29 cellular contexts compared by ENCODE assay signal in the genomic region with DNA sequence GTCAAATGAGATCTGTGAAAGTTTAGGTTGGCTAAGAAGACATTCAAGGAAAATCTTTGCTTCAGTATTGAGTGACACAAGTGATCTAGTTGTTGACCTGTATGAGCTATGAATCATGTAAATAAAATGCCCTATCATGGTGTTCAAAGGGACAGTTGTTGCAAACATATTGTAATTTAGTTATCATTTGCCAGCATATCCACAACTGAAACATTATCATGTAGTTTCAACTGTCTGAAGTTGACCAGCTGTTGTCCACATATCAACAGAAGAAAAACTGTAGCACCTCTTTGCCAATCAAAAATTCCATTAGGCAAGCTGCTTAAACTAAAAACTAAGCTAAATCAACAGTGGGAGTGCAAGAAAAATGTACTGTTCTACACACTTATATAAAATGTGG.
"Had no signal": no experiment of that assay in that cellular context is flagged by ENCODE, and none has a peak within 500 bp of the region (broad histone marks: within the 10 kb centered on the region; RNA-seq: fewer than 3 reads in every experiment).

No MANE protein-coding gene starts in this region.

- H3K36me3 ChIP-seq: left lung, lower lobe of right lung, pancreas, prostate gland, stomach, thyroid gland, transverse colon, upper lobe of left lung, vagina had no signal

- H3K4me1 ChIP-seq: left lung, lower lobe of right lung, pancreas, prostate gland, stomach, testis, thyroid gland, transverse colon, upper lobe of left lung, vagina had no signal

- ATAC-seq: left colon; left lung; lower lobe of right lung; natural killer cell; pancreas; right cardiac atrium; sciatic nerve; stimulated activated naive B cell treated with anti-CD40 and anti-IgM and Interleukin-4, amounts not matched to agents 10 μg/mL and 1 μg/mL and 100 μg/mL, for 72 hours; stimulated activated naive CD8-positive, alpha-beta T cell treated with anti-CD3 and anti-CD28 coated beads, Interleukin-15, Interleukin-2, amounts not matched to agents 100 U/mL and 50 U/mL, for 24 hours had no signal

- H3K4me3 ChIP-seq: left lung, lower lobe of right lung, pancreas, prostate gland, skin epidermis, stomach, testis, thyroid gland, transverse colon, upper lobe of left lung, vagina had no signal

- DNase-seq: hypothalamus; immature natural killer cell; kidney; left colon; left lung; lower lobe of right lung; mammary epithelial cell; mesenchymal stem cell; naive B cell; natural killer cell; pancreas; posterior cingulate gyrus; retina; right cardiac atrium; stimulated activated CD4-positive, alpha-beta T cell treated with anti-CD3 and anti-CD28 coated beads, Interleukin-12 subunit alpha, Interleukin-12 subunit beta, amount 100 ng/mL, for 4 hours; stimulated activated CD4-positive, alpha-beta T cell treated with anti-CD3 and anti-CD28 coated beads, Interleukin-15, amount 100 ng/mL, for 24 hours; stimulated activated CD4-positive, alpha-beta T cell treated with anti-CD3 and anti-CD28 coated beads, Interleukin-2, amount 100 ng/mL, for 24 hours; stimulated activated CD4-positive, alpha-beta T cell treated with anti-CD3 and anti-CD28 coated beads, Interleukin-4, amount 100 ng/mL, for 1 hour; stimulated activated naive B cell treated with anti-CD40 and anti-IgM and Interleukin-4, amounts not matched to agents 10 μg/mL and 1 μg/mL and 100 μg/mL, for 72 hours; stimulated activated naive CD8-positive, alpha-beta T cell treated with anti-CD3 and anti-CD28 coated beads, Interleukin-15, Interleukin-2, amounts not matched to agents 100 U/mL and 50 U/mL, for 24 hours; stomach; testis; thyroid gland; transverse colon; upper lobe of left lung had no signal

- H3K27ac ChIP-seq: left lung, lower lobe of right lung, pancreas, prostate gland, skin epidermis, stomach, testis, thyroid gland, transverse colon, upper lobe of left lung, vagina had no signal

- H3K27me3 ChIP-seq: left lung, pancreas, stomach, testis, thyroid gland, transverse colon, upper lobe of left lung, vagina had no signal
